In genomic region chr20:9061434-9061833, GRCh38 we compare ENCODE assay signal across 25 cellular contexts. TPM values are rescaled to one million over a fixed set of nuclear protein-coding genes. Genes with fewer than 3 reads are reported as not detected.
DNase-seq lines count a peak whose midpoint lies in the region; ATAC-seq, FAIRE-seq and TF ChIP-seq lines count a peak whose summit lies in the region.
"Had no signal": no experiment of that assay in that cellular context is flagged by ENCODE, and none has a peak within 500 bp of the region (broad histone marks: within the 10 kb centered on the region; RNA-seq: fewer than 3 reads in every experiment).

No MANE protein-coding gene starts in this region.

- no peak for DNase-seq in HepG2 (ENCODE audit: low spot score)
- DNase-seq in right lobe of liver = no peak
- no peak for DNase-seq in K562 (ENCODE audit: extremely low read depth in 1 of 4, low spot score in 3 of 4)
- DNase-seq in NK-92 (lab: John Stamatoyannopoulos, UW; ENCODE audit: unreplicated experiment) = no peak
- DNase-seq in UCSD-AML1 (lab: John Stamatoyannopoulos, UW; ENCODE audit: unreplicated experiment) = no peak
- DNase-seq: ACHN; BE2C; C1 segment of cervical spinal cord; CD4-positive, alpha-beta memory T cell; CD4-positive, CD25-positive, alpha-beta regulatory T cell; CD8-positive, alpha-beta memory T cell; COR-L47; DMS 273 treated with DMSO at 0.1 percent for 48 hours; DMS153; DMS53; DMS79; DND-41; EL; GDM1 had no signal

- no peak for TF ChIP-seq EP300 in HepG2 (IDR thresholded peaks at IDR 0.05; ENCODE audit: low read depth in 2 of 2, low read length in 2 of 2)
- no peak for TF ChIP-seq EP300 in HepG2 (CRISPR knock-in tag; IDR thresholded peaks at IDR 0.05; ENCODE audit: borderline replicate concordance)
- no peak for TF ChIP-seq EP300 in K562 (IDR thresholded peaks at IDR 0.05; ENCODE audit: low read length)

- TF ChIP-seq POLR2A in HepG2 (IDR thresholded peaks at IDR 0.05; ENCODE audit: insufficient read depth in 1 of 2, low read depth in 2 of 2, low read length in 2 of 2) (no peak), right lobe of liver (IDR thresholded peaks at IDR 0.05) (no peak), K562 (conservative IDR thresholded peaks at IDR 0.05) (no peak)

- CTCF ChIA-PET in HepG2 (lab: Yijun Ruan, JAX; ENCODE audit: low intra/inter-chr PET ratio, low total read pairs) (no interaction called here), K562 (lab: Yijun Ruan, JAX; ENCODE audit: low intra/inter-chr PET ratio) (no interaction called here)

- H3K9me3 ChIP-seq in HepG2 (ENCODE audit: low read length) (no peaks in the 10 kb centered on the region), right lobe of liver (no peaks in the 10 kb centered on the region), K562 (replicated peaks; ENCODE audit: control insufficient read depth, insufficient read depth, low read depth, low read length) (no peaks in the 10 kb centered on the region)
- H3K9me3 ChIP-seq: BE2C, BLaER1 had no signal

- H3K4me3 ChIP-seq in HepG2 (replicated peaks in 1 of 3; ENCODE audit: insufficient read depth in 1 of 3, low read depth in 2 of 3, low read length in 3 of 3) (no peak overlapping the region), right lobe of liver (no peak overlapping the region), K562 (no peak overlapping the region)
- H3K4me3 ChIP-seq: BLaER1, GM12878 had no signal

- in situ Hi-C loops in HepG2 (cut with HindIII; ENCODE audit: extremely low pct_ligation_motif_present, low pct_unique_long_range_greater_than_20kb) (no loop called here), K562 (cut with MboI) (no loop called here)

- TF ChIP-seq RAD21 in HepG2 (CRISPR knock-in tag; IDR thresholded peaks at IDR 0.05) (no peak), K562 (CRISPR knock-in tag; conservative IDR thresholded peaks at IDR 0.05 in 1 of 2, IDR thresholded peaks at IDR 0.05 in 1 of 2) (no peak)

- no peaks in the 10 kb centered on the region for H3K36me3 ChIP-seq in HepG2 (replicated peaks in 1 of 2; ENCODE audit: control insufficient read depth in 1 of 2, insufficient read depth in 2 of 2, low read length in 2 of 2)
- H3K36me3 ChIP-seq in right lobe of liver = no peaks in the 10 kb centered on the region
- H3K36me3 ChIP-seq in K562 (ENCODE audit: control insufficient read depth, insufficient read depth, low read length) = no peaks in the 10 kb centered on the region
- H3K36me3 ChIP-seq: BE2C, BLaER1 had no signal

- H3K4me2 ChIP-seq in HepG2 (ENCODE audit: low read depth, low read length) (no peak overlapping the region), K562 (ENCODE audit: insufficient read depth, low read length) (no peak overlapping the region)
- H3K4me2 ChIP-seq: BLaER1 had no signal

- FAIRE-seq in HepG2 (lab: Jason Lieb, UNC) (no peak), K562 (lab: Jason Lieb, UNC) (no peak)
- FAIRE-seq: GM12878, GM12892, GM18507 had no signal

- H4K20me1 ChIP-seq in HepG2 (ENCODE audit: insufficient read depth, low read length) = no peaks in the 10 kb centered on the region
- H4K20me1 ChIP-seq in K562 (replicated peaks; ENCODE audit: control insufficient read depth, insufficient read depth, low read length) = no peaks in the 10 kb centered on the region
- H4K20me1 ChIP-seq: BLaER1 had no signal

- ATAC-seq in HepG2 (no peak), right lobe of liver (no peak), K562 (no peak)
- ATAC-seq: GM12878 had no signal

- TF ChIP-seq CTCF in HepG2 (CRISPR knock-in tag; IDR thresholded peaks at IDR 0.05) (no peak), right lobe of liver (IDR thresholded peaks at IDR 0.05) (no peak), K562 (IDR thresholded peaks at IDR 0.05 in 2 of 3, conservative IDR thresholded peaks at IDR 0.05 in 1 of 3; ENCODE audit: insufficient read depth in 2 of 3, low read depth in 1 of 3, low read length in 3 of 3) (no peak)

- H3K4me1 ChIP-seq in HepG2 (ENCODE audit: insufficient read depth, low read length) (no peaks in the 10 kb centered on the region), right lobe of liver (no peaks in the 10 kb centered on the region), K562 (replicated peaks in 1 of 2; ENCODE audit: control insufficient read depth in 2 of 2, insufficient read depth in 2 of 2, low read length in 2 of 2) (no peaks in the 10 kb centered on the region)
- H3K4me1 ChIP-seq: BE2C, BLaER1 had no signal

- intact Hi-C loops in HepG2 (cut with micrococcal nuclease; ENCODE audit: unreplicated experiment) (no loop called here), right lobe of liver (cut with DNase I) (no loop called here), K562 (cut with micrococcal nuclease) (no loop called here)

- H3K79me2 ChIP-seq in HepG2 (ENCODE audit: insufficient read depth, low read length) = no peaks in the 10 kb centered on the region
- no peaks in the 10 kb centered on the region for H3K79me2 ChIP-seq in K562 (ENCODE audit: control insufficient read depth, insufficient read depth, low read length)

- BruUV-seq in HepG2 (replicated peaks; lab: Mats Ljungman, UMichigan) (no TSS peak), K562 (replicated peaks; lab: Mats Ljungman, UMichigan) (no TSS peak)

- no peak overlapping the region for H3K9ac ChIP-seq in HepG2 (ENCODE audit: insufficient read depth, low read depth, low read length)
- no peak overlapping the region for H3K9ac ChIP-seq in K562 (ENCODE audit: insufficient read depth in 1 of 2, low read depth in 2 of 2, low read length in 2 of 2)
- H3K9ac ChIP-seq: BLaER1 had no signal

- H2AFZ ChIP-seq in HepG2 (ENCODE audit: low read length) = no peak overlapping the region
- no peak overlapping the region for H2AFZ ChIP-seq in K562 (ENCODE audit: low read depth, low read length)

- H3K27ac ChIP-seq in HepG2 (ENCODE audit: extremely low read length, insufficient read depth, low read length) (no peak overlapping the region), right lobe of liver (no peak overlapping the region), K562 (ENCODE audit: extremely low read depth, low read depth, low read length) (no peak overlapping the region)
- H3K27ac ChIP-seq: 22Rv1, BLaER1 had no signal

- H3K9me1 ChIP-seq in K562 (ENCODE audit: control insufficient read depth, insufficient read depth, low read length) = no peaks in the 10 kb centered on the region

- POLR2A ChIA-PET in HepG2 (lab: Yijun Ruan, JAX) (no interaction called here), K562 (lab: Yijun Ruan, JAX) (no interaction called here)

- 6% methylated on average over 1 of the region's 1 CpG for WGBS in HepG2 (ENCODE audit: low lambda C conversion rate)
- 63% methylated on average over 1 of the region's 1 CpG for WGBS in right lobe of liver (ENCODE audit: insufficient coverage, low coverage, low lambda C conversion rate, missing lambda C conversion rate)
- WGBS in K562 (ENCODE audit: insufficient coverage, low coverage, missing lambda C conversion rate) = 21% methylated on average over 1 of the region's 1 CpG

- H3K27me3 ChIP-seq in HepG2 (ENCODE audit: control insufficient read depth in 1 of 2, insufficient read depth in 2 of 2, low read length in 2 of 2) (no peaks in the 10 kb centered on the region; a peak in 1 of 5 replicates), right lobe of liver (no peaks in the 10 kb centered on the region), K562 (ENCODE audit: control insufficient read depth in 2 of 2, insufficient read depth in 2 of 2, low read length in 2 of 2) (no peaks in the 10 kb centered on the region)
- H3K27me3 ChIP-seq: BE2C, BLaER1 had no signal

RNA-seq across cellular contexts. Expression of gene PLCB4, which starts 7.5 kb away (rescaled TPM):
- total RNA-seq in HepG2 (2016; rRNA removed; fragmentation: Illumina TruSeq; extraction: Trizol) = not detected in 2 replicates
- not detected in 2 replicates for total RNA-seq in HepG2 (2016; cell fraction: cytosol; rRNA removed; fragmentation: Illumina TruSeq; extraction: Trizol; ENCODE audit: low read depth)
- total RNA-seq in HepG2 (2016; cell fraction: insoluble cytoplasmic fraction; rRNA removed; fragmentation: Illumina TruSeq; extraction: Trizol) = 0.09 TPM in 1 of 2 replicates, not detected in the other
- total RNA-seq in HepG2 (2016; cell fraction: membrane; rRNA removed; fragmentation: Illumina TruSeq; extraction: Trizol) = not detected in 2 replicates
- not detected in 2 replicates for total RNA-seq in HepG2 (2016; cell fraction: nucleus; rRNA removed; fragmentation: Illumina TruSeq; extraction: Trizol)
- polyA plus RNA-seq in HepG2 (2011; rRNA removed) = 0.01 and 0.03 TPM in 2 replicates
- 0.01 TPM in 1 of 2 replicates, not detected in the other for polyA plus RNA-seq in HepG2 (2011; cell fraction: cytosol; rRNA removed)
- polyA plus RNA-seq in HepG2 (2011; cell fraction: nucleus; rRNA removed) = 0.02 TPM in 1 of 2 replicates, not detected in the other
- polyA plus RNA-seq in HepG2 (2012) = not detected in 2 replicates
- not detected in 2 replicates for polyA plus RNA-seq in HepG2 (2016; cell fraction: cytosol; fragmentation: Illumina TruSeq; extraction: Trizol; ENCODE audit: low read depth)
- polyA plus RNA-seq in HepG2 (2016; cell fraction: insoluble cytoplasmic fraction; fragmentation: Illumina TruSeq; extraction: Trizol; ENCODE audit: low read depth) = not detected in 2 replicates
- not detected in 2 replicates for polyA plus RNA-seq in HepG2 (2016; cell fraction: membrane; fragmentation: Illumina TruSeq; extraction: Trizol; ENCODE audit: low read depth)
- polyA plus RNA-seq in HepG2 (2016; cell fraction: nucleus; fragmentation: Illumina TruSeq; extraction: Trizol; ENCODE audit: insufficient read depth, low read depth) = 0.11 TPM in 1 of 2 replicates, not detected in the other
- 0.40 TPM in 1 of 2 replicates, not detected in the other for polyA minus RNA-seq in HepG2 (2011; rRNA and poly(A)+ RNA removed; ENCODE audit: low replicate concordance)
- not detected in 2 replicates for polyA minus RNA-seq in HepG2 (2011; cell fraction: cytosol; rRNA and poly(A)+ RNA removed)
- not detected in 2 replicates for polyA minus RNA-seq in HepG2 (2011; cell fraction: nucleus; rRNA and poly(A)+ RNA removed)
- under 1 TPM; 0.04 to 0.20 (median 0.15) TPM for total RNA-seq in right lobe of liver
- total RNA-seq in K562 (2011; cell fraction: chromatin; rRNA removed; ENCODE audit: low replicate concordance) = 0.90 and 4.7 TPM in 2 replicates
- total RNA-seq in K562 (2011; cell fraction: nucleolus; rRNA removed) = 0.17 and 1.3 TPM in 2 replicates
- total RNA-seq in K562 (2011; cell fraction: nucleoplasm; rRNA removed) = 0.66 and 1.1 TPM in 2 replicates
- 0.32 and 0.37 TPM in 2 replicates for total RNA-seq in K562 (2014; rRNA removed)
- total RNA-seq in K562 (2014; rRNA removed; fragmentation: Illumina TruSeq; extraction: Trizol) = 1.1 and 1.2 TPM in 2 replicates
- 0.49 and 0.54 TPM in 2 replicates for total RNA-seq in K562 (2015; rRNA removed; fragmentation: Illumina TruSeq; extraction: Trizol)
- total RNA-seq in K562 (2021) = 0.36 and 0.73 TPM in 2 replicates
- polyA plus RNA-seq in K562 (2011; rRNA removed) = 0.12 and 0.20 TPM in 2 replicates
- 0.25 TPM in 2 replicates for polyA plus RNA-seq in K562 (2011; cell fraction: cytosol; rRNA removed)
- polyA plus RNA-seq in K562 (2011; cell fraction: nucleus; rRNA removed) = 0.13 and 0.44 TPM in 2 replicates
- 0.30 and 0.73 TPM in 2 replicates for polyA plus RNA-seq in K562 (2012)
- polyA plus RNA-seq in K562 (2014; fragmentation: Illumina TruSeq; extraction: Trizol) = 0.52 and 0.89 TPM in 2 replicates
- polyA plus RNA-seq in K562 (2014; fragmentation: Nextera tagmentation; extraction: Ambion mirVana) = under 1 TPM; 0.28 to 0.42 TPM
- polyA plus RNA-seq in K562 (2014; rRNA removed) = 0.51 and 2.9 TPM in 2 replicates
- polyA minus RNA-seq in K562 (2011; rRNA and poly(A)+ RNA removed) = 0.25 and 0.33 TPM in 2 replicates
- polyA minus RNA-seq in K562 (2011; cell fraction: cytosol; rRNA and poly(A)+ RNA removed) = not detected in 2 replicates
- 0.22 and 0.27 TPM in 2 replicates for polyA minus RNA-seq in K562 (2011; cell fraction: nucleus; rRNA and poly(A)+ RNA removed)
- total RNA-seq: CD4-positive, alpha-beta memory T cell; CD8-positive, alpha-beta memory T cell; GM12878 had no signal
- polyA plus RNA-seq: CD14-positive monocyte; CD4-positive, alpha-beta memory T cell; CD4-positive, CD25-positive, alpha-beta regulatory T cell; CD8-positive, alpha-beta memory T cell; GM12878 had no signal

Comparison
In these comparisons a context has a peak if more than half of its experiments do, and no peak if none do; other contexts are left out.
1. Of the 241 proteins assayed by ChIP-seq in both HepG2 and K562: peak only in HepG2: SRSF9 and U2AF2; only in K562: ZNF512; in both: none; in neither: 238.